Comparison of ENCODE assay signal across 16 cellular contexts in the genomic region with DNA sequence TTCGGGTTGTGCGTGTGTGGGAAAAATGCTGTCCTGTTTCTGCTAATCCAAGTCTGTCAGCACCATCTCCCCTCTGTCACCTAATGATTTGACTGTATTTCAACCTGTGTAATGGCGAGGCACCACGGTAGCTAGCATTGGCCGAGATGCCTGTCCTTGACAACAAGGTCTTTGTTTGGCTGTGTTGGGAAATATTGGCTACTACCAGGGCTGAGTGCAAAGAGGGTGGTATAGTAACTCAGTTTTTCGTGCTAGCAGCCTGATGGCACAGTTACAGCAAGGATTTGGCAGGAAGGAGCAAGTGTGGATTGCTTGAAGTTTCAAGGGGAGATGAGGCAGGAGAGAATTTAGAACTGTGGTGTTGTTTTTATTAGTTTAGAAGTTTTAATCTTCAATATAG.
DNase-seq lines count a peak whose midpoint lies in the region; ATAC-seq and TF ChIP-seq lines count a peak whose summit lies in the region.
"Had no signal": no experiment of that assay in that cellular context is flagged by ENCODE, and none has a peak within 500 bp of the region (broad histone marks: within the 10 kb centered on the region; RNA-seq: fewer than 3 reads in every experiment).

No MANE protein-coding gene starts in this region.

- peaks cover 33% of the 10 kb centered on the region for H3K4me1 Mint-ChIP-seq in GM23338

- no peaks in the 10 kb centered on the region for H4K20me1 ChIP-seq in GM23338 (replicated peaks; ENCODE audit: insufficient read depth)

- peaks cover 78% of the 10 kb centered on the region for H3K79me2 ChIP-seq in GM23338 (replicated peaks; ENCODE audit: insufficient read depth)

- H3K27ac ChIP-seq in GM23338 (ENCODE audit: low read depth), result no peak overlapping the region
- peak overlapping the region; percentile 0 for H3K27ac ChIP-seq in angular gyrus (ENCODE audit: low read depth, low read length)
- H3K27ac ChIP-seq: prostate gland had no signal

- H3K27me3 ChIP-seq in GM23338 (ENCODE audit: insufficient read depth), result no peaks in the 10 kb centered on the region

- H3K4me1 ChIP-seq in GM23338 (ENCODE audit: insufficient read depth), result peaks cover 9% of the 10 kb centered on the region; the same call in 1 of the 2 replicates
- H3K4me1 ChIP-seq: prostate gland had no signal

- no peak overlapping the region for H3K4me2 ChIP-seq in GM23338

- H3K4me3 ChIP-seq in GM23338, result no peak overlapping the region
- H3K4me3 ChIP-seq: prostate gland had no signal

- no peak overlapping the region for H3K4me3 Mint-ChIP-seq in GM23338
- H3K4me3 Mint-ChIP-seq: activated B cell treated with CpG ODN at 0.5 μM for 24 hours; activated CD8-positive, alpha-beta memory T cell treated with anti-CD3 and anti-CD28 coated beads, Interleukin-2, amount 10 ng/mL, durations not matched to agents 7 days and 5 days; activated naive CD4-positive, alpha-beta T cell treated with anti-CD3 and anti-CD28 coated beads for 36 hours; type B pancreatic cell had no signal

- 0 out of 3 replicates have a peak, but pooled peaks cover 5% of the 10 kb centered on the region for H3K36me3 Mint-ChIP-seq in GM23338 (ENCODE audit: low read depth)

- DNase-seq in GM23338 (ENCODE audit: low spot score) (no peak), globus pallidus (ENCODE audit: low spot score) (peak; percentile 55), putamen (ENCODE audit: low spot score) (peak; percentile 50), activated gamma-delta T cell (lab: John Stamatoyannopoulos, UW) (no peak), NCI-H748 (lab: John Stamatoyannopoulos, UW; ENCODE audit: unreplicated experiment) (no peak)
- no peak for DNase-seq in stimulated activated CD4-positive, alpha-beta T cell treated with anti-CD3 and anti-CD28 coated beads, Interleukin-12 subunit alpha, Interleukin-12 subunit beta, amount 100 ng/mL, for 4 hours
- DNase-seq: activated B cell treated with CpG ODN at 0.5 μM for 24 hours; activated CD8-positive, alpha-beta memory T cell treated with anti-CD3 and anti-CD28 coated beads, Interleukin-2, amount 10 ng/mL, durations not matched to agents 7 days and 5 days; activated naive CD4-positive, alpha-beta T cell treated with anti-CD3 and anti-CD28 coated beads for 36 hours; kidney glomerular epithelial cell; NCI-H1694; NCI-H510A treated with DMSO at 0.1 percent for 48 hours had no signal

- H2AFZ ChIP-seq in GM23338, result no peak overlapping the region

- no peaks in the 10 kb centered on the region for H3K36me3 ChIP-seq in GM23338 (ENCODE audit: insufficient read depth)
- H3K36me3 ChIP-seq: prostate gland had no signal

- no peak for TF ChIP-seq CTCF in GM23338 (conservative IDR thresholded peaks at IDR 0.05; ENCODE audit: low read depth in 2 of 2)

- ATAC-seq in GM23338, result peak; percentile 43; the same call in 2 of the 3 replicates
- ATAC-seq in GM19324 (IDR thresholded peaks at IDR 0.05; ENCODE audit: low FRiP score, unreplicated experiment), result no peak
- ATAC-seq: activated CD8-positive, alpha-beta memory T cell treated with anti-CD3 and anti-CD28 coated beads, Interleukin-2, amount 10 ng/mL, durations not matched to agents 7 days and 5 days had no signal

- peaks cover 4% of the 10 kb centered on the region for H3K27me3 Mint-ChIP-seq in GM23338 (ENCODE audit: insufficient read depth, low read depth, poor library complexity)
- H3K27me3 Mint-ChIP-seq: activated B cell treated with CpG ODN at 0.5 μM for 24 hours; activated CD8-positive, alpha-beta memory T cell treated with anti-CD3 and anti-CD28 coated beads, Interleukin-2, amount 10 ng/mL, durations not matched to agents 7 days and 5 days; type B pancreatic cell had no signal

- peaks cover 3% of the 10 kb centered on the region; the same call in 1 of the 2 replicates for H3K9me2 ChIP-seq in GM23338 (ENCODE audit: insufficient read depth)

- no peaks in the 10 kb centered on the region for H3K9me3 Mint-ChIP-seq in GM23338
- H3K9me3 Mint-ChIP-seq: activated naive CD4-positive, alpha-beta T cell treated with anti-CD3 and anti-CD28 coated beads for 36 hours; type B pancreatic cell had no signal

- H3F3A ChIP-seq in GM23338 (replicated peaks; ENCODE audit: low read depth), result no peaks in the 10 kb centered on the region

- peak overlapping the region; percentile 33; the same call in 1 of the 2 replicates for H3K27ac Mint-ChIP-seq in GM23338
- H3K27ac Mint-ChIP-seq: activated B cell treated with CpG ODN at 0.5 μM for 24 hours; activated CD8-positive, alpha-beta memory T cell treated with anti-CD3 and anti-CD28 coated beads, Interleukin-2, amount 10 ng/mL, durations not matched to agents 7 days and 5 days; activated naive CD4-positive, alpha-beta T cell treated with anti-CD3 and anti-CD28 coated beads for 36 hours; type B pancreatic cell had no signal

TF ChIP-seq in GM23338, 12 proteins besides CTCF, POLR2A, EP300 and RAD21 (continues in another document):
- TF ChIP-seq ZNF331 (CRISPR knock-in tag; IDR thresholded peaks at IDR 0.05; ENCODE audit: low read depth) (no peak), JUNB (IDR thresholded peaks at IDR 0.05; ENCODE audit: unreplicated experiment) (no peak), EZH2 (IDR thresholded peaks at IDR 0.05; ENCODE audit: low read depth, unreplicated experiment) (no peak), POLR2AphosphoS5 (IDR thresholded peaks at IDR 0.05; ENCODE audit: low read depth) (no peak), EZH2phosphoT487 (IDR thresholded peaks at IDR 0.05; ENCODE audit: unreplicated experiment) (no peak), ETS1 (IDR thresholded peaks at IDR 0.05) (no peak), NANOG (IDR thresholded peaks at IDR 0.05; ENCODE audit: borderline replicate concordance) (no peak), CREB1 (CRISPR knock-in tag; IDR thresholded peaks at IDR 0.05; ENCODE audit: low read depth) (no peak), ZNF114 (CRISPR knock-in tag; IDR thresholded peaks at IDR 0.05) (no peak), STAT1 (IDR thresholded peaks at IDR 0.05; ENCODE audit: unreplicated experiment) (no peak), REST (IDR thresholded peaks at IDR 0.05; ENCODE audit: unreplicated experiment) (no peak)

Comparison
In these comparisons a context has a peak if more than half of its experiments do, and no peak if none do; other contexts are left out.
1. DNase-seq: peak in globus pallidus (single experiment) and putamen (single experiment); none in GM23338 (single experiment), stimulated activated CD4-positive, alpha-beta T cell treated with anti-CD3 and anti-CD28 coated beads, Interleukin-12 subunit alpha, Interleukin-12 subunit beta, amount 100 ng/mL, for 4 hours (single experiment), activated gamma-delta T cell (single experiment) and NCI-H748 (single experiment).